In the genomic region with DNA sequence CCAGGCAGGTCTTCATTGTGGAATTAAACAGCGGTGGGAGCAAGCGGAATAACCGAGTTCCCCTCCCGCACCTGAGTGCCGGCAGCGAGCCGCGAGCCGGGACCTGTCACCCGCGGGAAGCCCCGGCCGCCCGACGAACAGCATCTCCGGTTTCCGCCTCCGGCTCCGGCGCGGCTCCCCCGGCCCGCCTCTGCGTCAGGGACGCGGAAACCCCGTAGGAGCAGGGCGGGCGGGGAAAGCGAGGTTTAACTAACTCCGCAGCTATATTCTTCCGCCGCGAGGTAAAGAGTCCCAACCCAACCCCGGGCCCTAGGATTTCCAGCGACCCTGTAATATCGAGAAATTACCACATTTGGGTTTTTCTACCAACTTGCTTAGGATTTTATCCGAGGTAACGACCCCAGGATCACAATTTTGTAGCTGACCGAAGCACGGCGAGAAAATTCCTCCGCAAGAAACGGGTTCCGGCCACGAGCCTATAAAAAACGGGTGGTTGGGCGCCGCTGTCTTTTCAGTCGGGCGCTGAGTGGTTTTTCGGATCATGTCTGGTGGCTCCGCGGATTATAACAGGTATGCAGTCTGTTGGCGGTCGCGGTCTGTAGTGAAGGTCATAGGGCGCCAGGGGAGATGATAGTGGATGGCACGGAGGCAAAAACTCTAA, we compare ENCODE assay signal across 8 cellular contexts. TPM values are rescaled to one million over a fixed set of nuclear protein-coding genes. Genes with fewer than 3 reads are reported as not detected.
DNase-seq lines count a peak whose midpoint lies in the region; ATAC-seq and TF ChIP-seq lines count a peak whose summit lies in the region.

A gene (plus strand): TSS at position 508 of the 661 bp plus-strand sequence. CDS start 34 bp downstream, at position 542.

- H3K4me1 ChIP-seq in smooth muscle cell (ENCODE audit: low read depth) = peaks cover 36% of the 10 kb centered on the region

- CTCF ChIA-PET in AG04450 (lab: Charles Lee) = interaction anchor here (0.5 to 3.8 kb wide), 4 partner anchors 38 to 194 kb away, joined by 3 to 15 read pairs (median 4); no protein-coding TSS in a partner anchor

- peak within 1 kb of the TSS; percentile 98 for H3K27ac ChIP-seq in AG04450 (ENCODE audit: low read depth, low read length)
- peak within 1 kb of the TSS; percentile 99 for H3K27ac ChIP-seq in smooth muscle cell (ENCODE audit: low read depth)

- TF ChIP-seq CTCF in AG04450 (IDR thresholded peaks at IDR 0.05; ENCODE audit: low read depth, low read length) (no peak), cardiac fibroblast (IDR thresholded peaks at IDR 0.05; ENCODE audit: low read depth, low read length) (no peak), smooth muscle cell (IDR thresholded peaks at IDR 0.05; ENCODE audit: borderline replicate concordance, insufficient read depth, poor library complexity, severe bottlenecking) (no peak)

- peak within 1 kb of the TSS; percentile 91 for H3K4me2 ChIP-seq in smooth muscle cell

- peaks cover 36 to 45% (median 44%) of the 10 kb centered on the region in 3 donors for H3K36me3 Mint-ChIP-seq in immature natural killer cell

- H3K27me3 Mint-ChIP-seq in immature natural killer cell (ENCODE audit: low read depth in 3 of 3) = peaks cover 14 to 38% (median 27%) of the 10 kb centered on the region in 3 donors

- H3K4me3 ChIP-seq in AG04450 (ENCODE audit: low read depth, low read length) (peak within 1 kb of the TSS; percentile 100), cardiac fibroblast (replicated peaks in 1 of 2; ENCODE audit: low read depth in 2 of 2, low read length in 2 of 2) (peak within 1 kb of the TSS; percentile 69 to 93), smooth muscle cell (peak within 1 kb of the TSS; percentile 79)

- WGBS in smooth muscle cell (ENCODE audit: low lambda C conversion rate) = under 1% methylated on average over 55 of the region's 59 CpGs

- 0 out of 2 replicates have a peak, but pooled peaks cover 4% of the 10 kb centered on the region for H3K9me3 ChIP-seq in AG04450 (ENCODE audit: control insufficient read depth, insufficient read depth, low read length)
- no peaks in the 10 kb centered on the region for H3K9me3 ChIP-seq in smooth muscle cell (replicated peaks; ENCODE audit: low read depth)

- DNase-seq in AG04450 (ENCODE audit: low read depth, low spot score) = peak; percentile 78
- peak; percentile 82 for DNase-seq in NCI-H345 treated with DMSO at 0.1 percent for 48 hours (lab: John Stamatoyannopoulos, UW; ENCODE audit: unreplicated experiment)
- peak; percentile 76 to 85 (median 80) for DNase-seq in activated CD4-positive, CD25-positive, alpha-beta regulatory T cell (lab: John Stamatoyannopoulos, UW)
- peak; percentile 93 for DNase-seq in cardiac fibroblast (ENCODE audit: low read depth in 2 of 2)
- peak; percentile 91 to 94 (median 93) for DNase-seq in immature natural killer cell
- DNase-seq in smooth muscle cell (lab: John Stamatoyannopoulos, UW; ENCODE audit: unreplicated experiment) = peak; percentile 81

- peaks cover 52 to 60% of the 10 kb centered on the region in 2 donors for H3K4me1 Mint-ChIP-seq in immature natural killer cell

- H3K27me3 ChIP-seq in AG04450 (ENCODE audit: control insufficient read depth, insufficient read depth, low read length) = no peaks in the 10 kb centered on the region
- no peaks in the 10 kb centered on the region for H3K27me3 ChIP-seq in smooth muscle cell (ENCODE audit: low read depth)

- peak within 1 kb of the TSS; percentile 97 to 100 (median 100) for H3K4me3 Mint-ChIP-seq in immature natural killer cell

- H4K20me1 ChIP-seq in smooth muscle cell (ENCODE audit: low read depth) = peaks cover 46% of the 10 kb centered on the region

- ATAC-seq in GM19023 (IDR thresholded peaks at IDR 0.05; ENCODE audit: unreplicated experiment) (peak; percentile 65), HG03196 (IDR thresholded peaks at IDR 0.05; ENCODE audit: unreplicated experiment) (peak; percentile 70)

- H3K9ac ChIP-seq in smooth muscle cell (ENCODE audit: low read depth) = peak within 1 kb of the TSS; percentile 99

- H3F3A ChIP-seq in smooth muscle cell (ENCODE audit: low read depth) = peaks cover 41% of the 10 kb centered on the region

- H3K79me2 ChIP-seq in smooth muscle cell (ENCODE audit: low read depth) = peaks cover 40% of the 10 kb centered on the region

- POLR2A ChIA-PET in AG04450 (lab: Yijun Ruan, JAX) = interaction anchor here (0.6 to 2.7 kb wide), 25 partner anchors 9 to 846 kb away, joined by 3 to 36 read pairs (median 5); a partner anchor contains a TSS

- H3K9me3 Mint-ChIP-seq in immature natural killer cell = no peaks in the 10 kb centered on the region

- peaks cover 10% of the 10 kb centered on the region for H3K36me3 ChIP-seq in smooth muscle cell (ENCODE audit: low read depth)

- peak within 1 kb of the TSS; percentile 98 to 100 (median 99) for H3K27ac Mint-ChIP-seq in immature natural killer cell

- peak within 1 kb of the TSS; percentile 92 for H2AFZ ChIP-seq in smooth muscle cell (ENCODE audit: low read depth)

RNA-seq across cellular contexts. Expression of the gene that starts here (rescaled TPM):
- 498 and 774 TPM in 2 replicates for polyA plus RNA-seq in AG04450 (2011; rRNA removed)
- 260 and 394 TPM in 2 replicates for polyA minus RNA-seq in AG04450 (2011; rRNA and poly(A)+ RNA removed)
- polyA plus RNA-seq in immature natural killer cell = 100 to 1,000 TPM; 132 to 151 (median 140) TPM
- total RNA-seq in smooth muscle cell = 438 and 486 TPM in 2 replicates
- 94.8 and 130 TPM in 2 replicates for polyA plus RNA-seq in smooth muscle cell

Comparison
In these comparisons a context has a peak if more than half of its experiments do, and no peak if none do; other contexts are left out.
1. Peak in every context shown above with its lines: DNase-seq, ATAC-seq, H3K4me3 ChIP-seq and H3K27ac ChIP-seq.